ENCODE assay signal across 8 cellular contexts in genomic region chr7:88546808-88547207, GRCh38.
A peak's percentile ranks its signal among the peaks of the same experiment; 100 is the strongest.
DNase-seq lines count a peak whose midpoint lies in the region; ATAC-seq and TF ChIP-seq lines count a peak whose summit lies in the region.

No MANE protein-coding gene starts in this region.

- TF ChIP-seq POLR2A in transverse colon (IDR thresholded peaks at IDR 0.05): no peak

- intact Hi-C loops in transverse colon (cut with DNase I; ENCODE audit: low total_unique reads): no loop called here

- peak; percentile 54 for ATAC-seq in HG02610 (IDR thresholded peaks at IDR 0.05; ENCODE audit: unreplicated experiment)
- ATAC-seq in GM21619 (IDR thresholded peaks at IDR 0.05; ENCODE audit: unreplicated experiment): no peak

- no peaks in the 10 kb centered on the region for H4K20me1 ChIP-seq in OCI-LY3 (ENCODE audit: insufficient read depth, low read length)

- no peak overlapping the region for H3K27ac ChIP-seq in OCI-LY3 (ENCODE audit: low read length)
- no peak overlapping the region for H3K27ac ChIP-seq in transverse colon

- DNase-seq in SKM-1 treated with dmso at 0.1 percent for 144 hours (lab: John Stamatoyannopoulos, UW; ENCODE audit: unreplicated experiment) (peak; percentile 7), SKM-1 (lab: John Stamatoyannopoulos, UW; ENCODE audit: unreplicated experiment) (no peak), epithelial cell of proximal tubule (ENCODE audit: low read depth) (no peak), transverse colon (no peak), NCI-H1694 (lab: John Stamatoyannopoulos, UW) (no peak)

- no peak overlapping the region for H3K9ac ChIP-seq in OCI-LY3 (ENCODE audit: low read length)

- no peak for TF ChIP-seq EP300 in transverse colon (IDR thresholded peaks at IDR 0.05; ENCODE audit: low read depth)

- H3K36me3 ChIP-seq in OCI-LY3 (replicated peaks; ENCODE audit: low read depth, low read length) (no peaks in the 10 kb centered on the region), transverse colon (no peaks in the 10 kb centered on the region)

- H3K79me2 ChIP-seq in OCI-LY3 (ENCODE audit: low read length): no peaks in the 10 kb centered on the region

- TF ChIP-seq CTCF in OCI-LY3 (IDR thresholded peaks at IDR 0.05; ENCODE audit: low read depth, low read length) (peak; percentile 87), epithelial cell of proximal tubule (conservative IDR thresholded peaks at IDR 0.05; ENCODE audit: low read depth, low read length) (peak; percentile 75), transverse colon (IDR thresholded peaks at IDR 0.05) (peak in 4 of 5 experiments; percentile 14 to 36 (median 23))

- peak overlapping the region; percentile 57; the same call in 1 of the 2 replicates for H2AFZ ChIP-seq in OCI-LY3 (ENCODE audit: low read depth, low read length)

- no peaks in the 10 kb centered on the region for H3K9me3 ChIP-seq in OCI-LY3 (ENCODE audit: insufficient read depth, low read length)
- H3K9me3 ChIP-seq in transverse colon: peaks cover 0 to 7% of the 10 kb centered on the region in 2 donors

- 36 to 80% methylated on average over 1 to 2 of the region's 2 CpGs for WGBS in transverse colon (ENCODE audit: low coverage in 1 of 2), 2 donors

- H3K4me1 ChIP-seq in OCI-LY3 (ENCODE audit: low read length): no peaks in the 10 kb centered on the region
- H3K4me1 ChIP-seq in transverse colon: no peaks in the 10 kb centered on the region

- no peak overlapping the region for H3K4me3 ChIP-seq in OCI-LY3 (ENCODE audit: low read length)
- no peak overlapping the region for H3K4me3 ChIP-seq in epithelial cell of proximal tubule (ENCODE audit: low read depth, low read length)
- no peak overlapping the region for H3K4me3 ChIP-seq in transverse colon

- in situ Hi-C loops in transverse colon (cut with MboI; ENCODE audit: low pct_ligation_motif_present in 1 of 4, low pct_unique_long_range_greater_than_20kb in 1 of 4, low sequenced_read_pairs in 3 of 4): no loop called here

- H3K4me2 ChIP-seq in OCI-LY3 (ENCODE audit: low read length): peak overlapping the region; percentile 44

- H3K27me3 ChIP-seq in OCI-LY3 (ENCODE audit: low read depth, low read length) (no peaks in the 10 kb centered on the region), transverse colon (no peaks in the 10 kb centered on the region)

Comparison
In these comparisons a context has a peak if more than half of its experiments do, and no peak if none do; other contexts are left out.
1. CTCF ChIP-seq: peak in every context shown above with its lines; median percentile 87 in OCI-LY3; 75 in epithelial cell of proximal tubule; 23 in transverse colon.